In the genomic region with DNA sequence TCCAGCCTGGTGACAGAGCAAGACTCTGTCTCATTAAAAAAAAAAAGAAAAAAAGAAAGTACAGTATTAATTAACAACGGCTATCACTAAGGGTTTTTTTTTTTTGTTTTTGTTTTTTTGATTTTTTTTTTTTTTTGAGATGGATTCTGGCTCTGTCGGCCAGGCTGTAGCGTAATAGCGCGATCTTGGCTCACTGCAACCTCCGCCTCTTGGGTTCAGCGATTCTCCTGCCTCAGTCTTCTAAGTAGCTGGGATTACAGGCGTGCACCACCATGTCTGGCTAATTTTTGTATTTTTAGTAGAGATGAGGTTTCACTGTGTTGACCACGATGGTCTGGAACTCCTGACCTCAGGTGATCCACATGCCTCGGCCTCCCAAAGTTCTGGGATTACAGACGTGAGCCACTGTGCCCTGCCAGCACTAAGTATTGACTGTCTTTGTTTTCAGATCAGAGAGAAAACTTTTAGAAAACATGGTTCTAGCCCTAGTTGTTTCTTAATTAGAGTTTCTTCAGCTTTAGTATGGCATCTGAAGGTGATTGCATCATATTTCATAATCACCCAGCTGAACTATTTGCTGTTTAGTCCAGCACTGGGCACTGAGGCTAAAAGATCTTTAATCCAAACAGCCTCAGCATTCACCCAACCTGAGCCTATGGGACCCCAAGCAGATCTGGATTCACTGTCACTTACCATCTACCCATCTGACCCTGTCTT, we compare ENCODE assay signal across 13 cellular contexts. TPM values are rescaled to one million over a fixed set of nuclear protein-coding genes. Genes with fewer than 3 reads are reported as not detected.
DNase-seq lines count a peak whose midpoint lies in the region; ATAC-seq and TF ChIP-seq lines count a peak whose summit lies in the region.
"Had no signal": no experiment of that assay in that cellular context is flagged by ENCODE, and none has a peak within 500 bp of the region (broad histone marks: within the 10 kb centered on the region; RNA-seq: fewer than 3 reads in every experiment).

No MANE protein-coding gene starts in this region.

- CTCF ChIA-PET in A673 (lab: Charles Lee) (no interaction called here), HCT116 (lab: Charles Lee) (interaction anchor here (1.4 kb wide), 1 partner anchor 87 kb away, joined by 4 read pairs; no protein-coding TSS in a partner anchor)

- no peaks in the 10 kb centered on the region for H3K36me3 ChIP-seq in A673 (ENCODE audit: insufficient read depth, low read length, poor library complexity, severe bottlenecking)
- H3K36me3 ChIP-seq in HCT116 (ENCODE audit: control insufficient read depth in 1 of 2, insufficient read depth in 2 of 2, low read length in 2 of 2): no peaks in the 10 kb centered on the region
- no peaks in the 10 kb centered on the region for H3K36me3 ChIP-seq in adipocyte (ENCODE audit: control insufficient read depth, insufficient read depth, low read length, severe bottlenecking)
- no peaks in the 10 kb centered on the region for H3K36me3 ChIP-seq in lower lobe of right lung
- H3K36me3 ChIP-seq: right atrium auricular region, stomach had no signal

- no peak for DNase-seq in A673 (ENCODE audit: low spot score)
- DNase-seq in HCT116 (ENCODE audit: low read depth, low spot score): no peak
- DNase-seq in adipocyte (ENCODE audit: low read depth): peak; percentile 78
- DNase-seq in lower lobe of right lung: no peak
- no peak for DNase-seq in activated CD4-positive, CD25-positive, alpha-beta regulatory T cell treated with anti-CD3 and anti-CD28 coated beads, Interleukin-2, amount 50 U/mL, for 72 hours
- no peak for DNase-seq in LoVo (ENCODE audit: low spot score)
- no peak for DNase-seq in middle frontal gyrus (ENCODE audit: extremely low spot score, low spot score)
- DNase-seq: activated CD4-positive, alpha-beta T cell treated with anti-CD3 and anti-CD28 coated beads, Interleukin-2, amount 50 U/mL, for 4 hours; cerebellar nuclear complex; DMS 273 treated with DMSO at 0.1 percent for 48 hours; stomach had no signal

- H3K27me3 ChIP-seq in A673 (replicated peaks; ENCODE audit: insufficient read depth, low read depth, low read length, poor library complexity): no peaks in the 10 kb centered on the region
- no peaks in the 10 kb centered on the region for H3K27me3 ChIP-seq in HCT116 (ENCODE audit: insufficient read depth, low read length)
- H3K27me3 ChIP-seq in adipocyte (replicated peaks; ENCODE audit: control insufficient read depth, insufficient read depth, low read length): no peaks in the 10 kb centered on the region
- no peaks in the 10 kb centered on the region for H3K27me3 ChIP-seq in lower lobe of right lung (ENCODE audit: low read depth)
- H3K27me3 ChIP-seq: right atrium auricular region, stomach had no signal

- H4K20me1 ChIP-seq in HCT116 (ENCODE audit: insufficient read depth): peaks cover 18% of the 10 kb centered on the region; the same call in 1 of the 2 replicates

- H3K9ac ChIP-seq in HCT116 (ENCODE audit: low read length) (peak overlapping the region; percentile 4), adipocyte (ENCODE audit: low read length) (peak overlapping the region; percentile 56)

- peak overlapping the region; percentile 65 for H3K4me2 ChIP-seq in HCT116 (ENCODE audit: low read length)

- TF ChIP-seq POLR2A in HCT116 (IDR thresholded peaks at IDR 0.05; ENCODE audit: borderline replicate concordance, extremely low read depth, insufficient read depth, insufficient read length): no peak

- H2AFZ ChIP-seq in HCT116 (ENCODE audit: low read depth, low read length, poor library complexity, severe bottlenecking): no peak overlapping the region

- peaks cover 69% of the 10 kb centered on the region for H3K79me2 ChIP-seq in HCT116 (ENCODE audit: insufficient read depth, low read length)

- TF ChIP-seq RAD21 in HCT116 (IDR thresholded peaks at IDR 0.05; ENCODE audit: low read depth): no peak

- ATAC-seq in HCT116 (no peak; the same call in 1 of the 2 replicates), lower lobe of right lung (no peak), GM19328 (IDR thresholded peaks at IDR 0.05; ENCODE audit: unreplicated experiment) (no peak)

- RAD21 ChIA-PET in HCT116 (lab: Charles Lee; ENCODE audit: low non-redundant PET in 1 of 2, low total read pairs in 2 of 2, uncharacterized antibody in 2 of 2, unreplicated experiment in 2 of 2): no interaction called here

- intact Hi-C loops in A673 (cut with micrococcal nuclease; ENCODE audit: unreplicated experiment) (no loop called here), HCT116 (cut with micrococcal nuclease) (no loop called here), lower lobe of right lung (cut with DNase I) (no loop called here)

- BruUV-seq in A673 (replicated peaks; lab: Mats Ljungman, UMichigan) (no TSS peak), HCT116 (replicated peaks; lab: Mats Ljungman, UMichigan) (no TSS peak)

- peaks cover 43% of the 10 kb centered on the region for H3K4me1 ChIP-seq in A673 (ENCODE audit: insufficient read depth, low read length, poor library complexity, severe bottlenecking)
- peaks cover 32 to 46% of the 10 kb centered on the region in 2 experiments for H3K4me1 ChIP-seq in HCT116 (ENCODE audit: control insufficient read depth in 1 of 2, insufficient read depth in 2 of 2, low read length in 2 of 2)
- H3K4me1 ChIP-seq in adipocyte (ENCODE audit: control insufficient read depth, insufficient read depth, low read length): peaks cover 46% of the 10 kb centered on the region
- H3K4me1 ChIP-seq in lower lobe of right lung: peaks cover 52% of the 10 kb centered on the region

- H3K27ac ChIP-seq in A673 (ENCODE audit: low read depth, low read length, poor library complexity, severe bottlenecking): peak overlapping the region; percentile 63
- peak overlapping the region; percentile 37 for H3K27ac ChIP-seq in HCT116 (ENCODE audit: low read depth, low read length)
- H3K27ac ChIP-seq in lower lobe of right lung: peak overlapping the region; percentile 56

- no peaks in the 10 kb centered on the region for H3K9me2 ChIP-seq in HCT116 (ENCODE audit: insufficient read depth)

- H3K9me3 ChIP-seq in A673 (ENCODE audit: low read depth, low read length, poor library complexity, severe bottlenecking) (no peaks in the 10 kb centered on the region), HCT116 (ENCODE audit: control insufficient read depth in 1 of 2, insufficient read depth in 1 of 2, low read depth in 1 of 2, low read length in 2 of 2) (no peaks in the 10 kb centered on the region), adipocyte (ENCODE audit: control insufficient read depth, low read length) (no peaks in the 10 kb centered on the region), lower lobe of right lung (no peaks in the 10 kb centered on the region)
- H3K9me3 ChIP-seq: right atrium auricular region, stomach had no signal

- POLR2A ChIA-PET in A673 (lab: Charles Lee; ENCODE audit: low non-redundant PET) (no interaction called here), HCT116 (lab: Charles Lee) (interaction anchor here (0.7 kb wide), 1 partner anchor 339 kb away, joined by 4 read pairs; the partner anchor contains the start of gene SLC25A42)

- TF ChIP-seq CTCF in A673 (conservative IDR thresholded peaks at IDR 0.05; ENCODE audit: low read depth, low read length) (no peak), HCT116 (IDR thresholded peaks at IDR 0.05 in 2 of 3, conservative IDR thresholded peaks at IDR 0.05 in 1 of 3; ENCODE audit: borderline replicate concordance in 1 of 3, insufficient read depth in 1 of 3, low read depth in 2 of 3, low read length in 2 of 3) (no peak), lower lobe of right lung (IDR thresholded peaks at IDR 0.05) (no peak)

- no peak overlapping the region for H3K4me3 ChIP-seq in A673 (ENCODE audit: low read depth, low read length, poor library complexity, severe bottlenecking)
- H3K4me3 ChIP-seq in HCT116 (replicated peaks in 1 of 2; ENCODE audit: low read depth in 1 of 2, low read length in 2 of 2): peak overlapping the region in 1 of 2 experiments; percentile 10; a peak in 2 of 4 replicates
- peak overlapping the region; percentile 32 for H3K4me3 ChIP-seq in adipocyte (ENCODE audit: low read length)
- no peak overlapping the region for H3K4me3 ChIP-seq in lower lobe of right lung
- H3K4me3 ChIP-seq: right atrium auricular region, stomach had no signal

TF ChIP-seq in HCT116, 20 proteins besides CTCF, POLR2A, EP300 and RAD21:
- TF ChIP-seq ZNF274 (IDR thresholded peaks at IDR 0.05; ENCODE audit: low read depth, low read length): no peak
- peak; percentile 37; the same call in 1 of the 2 replicates for TF ChIP-seq CEBPB (IDR thresholded peaks at IDR 0.05; ENCODE audit: low read depth)

RNA-seq across cellular contexts. Expression of gene GATAD2A, which starts 2.7 kb away (rescaled TPM):
- 202 and 218 TPM in 2 replicates for total RNA-seq in A673 (2021)
- 130 TPM for total RNA-seq in HCT116 (2021; ENCODE audit: unreplicated experiment)
- 60.5 and 73.9 TPM in 2 replicates for polyA plus RNA-seq in HCT116 (2012)
- 84.0 TPM for total RNA-seq in lower lobe of right lung
